Comparison of ENCODE assay signal across 8 cellular contexts in the genomic region with DNA sequence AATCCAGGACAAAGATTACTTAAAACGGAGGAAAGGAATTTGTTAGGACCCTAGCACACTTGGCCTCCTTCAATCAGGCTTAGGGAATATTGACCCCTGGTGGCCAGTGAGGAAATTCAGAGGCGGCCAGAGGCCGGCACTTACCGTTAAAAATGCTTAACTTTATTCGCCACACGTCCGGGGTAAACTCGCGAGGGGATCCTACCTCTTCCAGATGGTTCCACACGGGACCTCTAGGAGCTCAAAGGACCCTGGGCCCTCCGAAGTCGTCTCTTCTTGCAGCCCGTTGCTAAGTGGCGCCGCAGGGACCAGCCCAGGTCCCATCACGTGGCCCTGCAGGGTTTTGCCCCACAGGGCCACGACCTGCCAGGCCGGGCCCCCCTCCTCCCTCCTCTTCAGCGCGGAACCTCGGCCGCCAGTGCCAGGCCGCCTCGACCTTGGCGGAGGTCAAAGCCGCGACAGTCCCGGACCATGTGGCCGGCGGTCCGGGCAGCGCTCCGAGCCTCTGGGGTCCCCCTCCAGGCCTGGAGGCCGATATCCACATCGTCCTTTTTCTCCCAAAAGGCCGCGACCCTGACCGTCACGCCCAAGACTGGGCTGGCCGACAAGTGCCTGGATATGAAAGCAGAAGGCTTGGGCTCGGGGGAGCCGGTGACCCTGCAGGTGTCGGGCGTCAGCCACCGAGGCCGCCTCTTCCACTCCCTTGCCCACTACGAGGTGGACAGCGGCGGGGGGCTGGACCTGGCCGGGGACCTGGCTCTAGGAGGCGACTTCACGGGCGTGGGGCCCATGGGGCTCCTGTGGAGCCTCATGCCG. TPM values are rescaled to one million over a fixed set of nuclear protein-coding genes. Genes with fewer than 3 reads are reported as not detected.
DNase-seq lines count a peak whose midpoint lies in the region; ATAC-seq lines count a peak whose summit lies in the region.

No MANE protein-coding gene starts in this region.

- DNase-seq in COLO668 (lab: John Stamatoyannopoulos, UW; ENCODE audit: unreplicated experiment) (peak; percentile 63), NCI-H345 treated with DMSO at 0.1 percent for 48 hours (lab: John Stamatoyannopoulos, UW; ENCODE audit: unreplicated experiment) (peak; percentile 61), dermis blood vessel endothelial cell (peak; percentile 82), left lobe of liver (ENCODE audit: low spot score) (peak; percentile 86), GOT3 (lab: John Stamatoyannopoulos, UW) (no peak)
- peak; percentile 46 to 57 for DNase-seq in activated CD4-positive, alpha-beta T cell treated with anti-CD3 and anti-CD28 coated beads, Interleukin-2, amount 50 U/mL, for 4 hours
- DNase-seq in stimulated activated CD4-positive, alpha-beta T cell treated with anti-CD3 and anti-CD28 coated beads, Interleukin-2, amount 100 ng/mL, for 24 hours: peak; percentile 61 to 67

- peak; percentile 56 for ATAC-seq in HG02571 (IDR thresholded peaks at IDR 0.05; ENCODE audit: unreplicated experiment)
- peak; percentile 88 for ATAC-seq in left lobe of liver

RNA-seq across cellular contexts. Expression of a gene that starts 11.1 kb away (rescaled TPM):
- total RNA-seq in dermis blood vessel endothelial cell (6.5 and 10.7 TPM in 2 replicates), left lobe of liver (1.6 TPM)

RNA-seq across cellular contexts. Expression of a gene that starts 21.4 kb away (rescaled TPM):
- total RNA-seq in dermis blood vessel endothelial cell: not detected in 2 replicates
- total RNA-seq in left lobe of liver: 1.6 TPM

RNA-seq across cellular contexts. Expression of a gene that starts 42.1 kb away (rescaled TPM):
- total RNA-seq in dermis blood vessel endothelial cell (0.34 and 1.3 TPM in 2 replicates), left lobe of liver (9.9 TPM)
